In genomic region chr2:171433763-171434670, GRCh38 we compare ENCODE assay signal across 1 cellular context.
TF ChIP-seq lines count a peak whose summit lies in the region.

Gene DCAF17 (plus strand): TSS chr2:171434226. CDS start chr2:171434578, 352 bp downstream.
Gene METTL8 (minus strand): TSS chr2:171433990. CDS start chr2:171392185, 41,805 bp downstream.

TF ChIP-seq in GM12878, 131 proteins besides CTCF, POLR2A, EP300 and RAD21 (continued from another document):
- peak; percentile 44; the same call in 1 of the 2 replicates for TF ChIP-seq TBL1XR1 (IDR thresholded peaks at IDR 0.05; ENCODE audit: low read depth, low read length)
- no peak for TF ChIP-seq BCLAF1 (IDR thresholded peaks at IDR 0.05)
- TF ChIP-seq CBFB (IDR thresholded peaks at IDR 0.05; ENCODE audit: low read depth) = no peak
- TF ChIP-seq HDAC2 (IDR thresholded peaks at IDR 0.05) = 0 out of 2 replicates have a peak, but pooled peaks have one; percentile 74
- TF ChIP-seq PAX8 (IDR thresholded peaks at IDR 0.05) = no peak
- TF ChIP-seq MEF2A (IDR thresholded peaks at IDR 0.05; ENCODE audit: insufficient read depth, low read depth, low read length) = no peak
- peak; percentile 27 for TF ChIP-seq RUNX3 (IDR thresholded peaks at IDR 0.05; ENCODE audit: low read length)
- peak; percentile 96 for TF ChIP-seq GATAD2B (conservative IDR thresholded peaks at IDR 0.05; ENCODE audit: low read depth)
- TF ChIP-seq EGR1 (IDR thresholded peaks at IDR 0.05; ENCODE audit: borderline replicate concordance in 1 of 2, low read depth in 2 of 2, low read length in 2 of 2) = peak in 1 of 2 experiments; percentile 27; a peak in 1 of 3 replicates
- TF ChIP-seq EED (IDR thresholded peaks at IDR 0.05; ENCODE audit: low read depth) = peak; percentile 18; the same call in 1 of the 2 replicates
- TF ChIP-seq STAT1 (conservative IDR thresholded peaks at IDR 0.05) = 0 out of 2 replicates have a peak, but pooled peaks have one; percentile 20
- peak; percentile 36; the same call in 1 of the 2 replicates for TF ChIP-seq RELB (IDR thresholded peaks at IDR 0.05; ENCODE audit: low read depth)
- peak; percentile 25 for TF ChIP-seq MYC (IDR thresholded peaks at IDR 0.05; ENCODE audit: insufficient read depth, insufficient read length, insufficient replicate concordance, low read length, severe bottlenecking)
- no peak for TF ChIP-seq KAT2A (conservative IDR thresholded peaks at IDR 0.05; ENCODE audit: control insufficient read depth, low read depth, low read length)
- no peak for TF ChIP-seq MLLT1 (IDR thresholded peaks at IDR 0.05)
- TF ChIP-seq NBN (IDR thresholded peaks at IDR 0.05) = 0 out of 2 replicates have a peak, but pooled peaks have one; percentile 6
- TF ChIP-seq BHLHE40 (IDR thresholded peaks at IDR 0.05; ENCODE audit: borderline replicate concordance in 1 of 2, low read depth in 2 of 2, low read length in 1 of 2) = peak; percentile 23 to 88; a peak in 3 of 4 replicates
- TF ChIP-seq YY1 (IDR thresholded peaks at IDR 0.05; ENCODE audit: low read depth, low read length) = peak; percentile 38; the same call in 1 of the 2 replicates
- peak; percentile 48 for TF ChIP-seq MAX (IDR thresholded peaks at IDR 0.05; ENCODE audit: low read depth, low read length)
- no peak for TF ChIP-seq REST (IDR thresholded peaks at IDR 0.05; ENCODE audit: low read depth, low read length)
- peak; percentile 67; the same call in 1 of the 2 replicates for TF ChIP-seq GABPA (IDR thresholded peaks at IDR 0.05; ENCODE audit: low read depth)
- TF ChIP-seq E2F4 (IDR thresholded peaks at IDR 0.05; ENCODE audit: low read depth, low read length) = 0 out of 2 replicates have a peak, but pooled peaks have one; percentile 63
- peak; percentile 65; the same call in 1 of the 2 replicates for TF ChIP-seq PAX5 (IDR thresholded peaks at IDR 0.05; ENCODE audit: borderline replicate concordance, low read depth, low read length)
- 0 out of 2 replicates have a peak, but pooled peaks have one; percentile 61 for TF ChIP-seq ASH2L (IDR thresholded peaks at IDR 0.05; ENCODE audit: borderline replicate concordance, low read depth)
- no peak for TF ChIP-seq CUX1 (IDR thresholded peaks at IDR 0.05; ENCODE audit: insufficient replicate concordance, low read depth, low read length)
- TF ChIP-seq CEBPB (IDR thresholded peaks at IDR 0.05; ENCODE audit: borderline replicate concordance in 1 of 2, low read depth in 2 of 2, low read length in 2 of 2) = no peak
- no peak for TF ChIP-seq HDAC6 (IDR thresholded peaks at IDR 0.05; ENCODE audit: unreplicated experiment)
- peak; percentile 24 to 31; a peak in 2 of 4 replicates for TF ChIP-seq IKZF2 (IDR thresholded peaks at IDR 0.05)
- peak; percentile 89 for TF ChIP-seq RB1 (IDR thresholded peaks at IDR 0.05; ENCODE audit: borderline replicate concordance)
- TF ChIP-seq MEF2B (IDR thresholded peaks at IDR 0.05; ENCODE audit: partially characterized antibody, poor library complexity, severe bottlenecking) = no peak
- TF ChIP-seq TAF1 (IDR thresholded peaks at IDR 0.05; ENCODE audit: borderline replicate concordance, low read depth, low read length) = peak; percentile 72
- peak; percentile 62; the same call in 1 of the 2 replicates for TF ChIP-seq ZBTB40 (IDR thresholded peaks at IDR 0.05; ENCODE audit: borderline replicate concordance)
- peak; percentile 89 for TF ChIP-seq SIX5 (IDR thresholded peaks at IDR 0.05; ENCODE audit: low read depth, low read length, severe bottlenecking)
